ENCODE assay signal across 8 cellular contexts in genomic region chr12:122421263-122421814, GRCh38. TPM values are rescaled to one million over a fixed set of nuclear protein-coding genes. Genes with fewer than 3 reads are reported as not detected.
A peak's percentile ranks its signal among the peaks of the same experiment; 100 is the strongest.
DNase-seq lines count a peak whose midpoint lies in the region; ATAC-seq and TF ChIP-seq lines count a peak whose summit lies in the region.

No MANE protein-coding gene starts in this region.

- BruUV-seq in PC-9 (replicated peaks; lab: Mats Ljungman, UMichigan), result TSS peak; percentile 24

- H4K20me1 ChIP-seq in GM23248 (ENCODE audit: insufficient read depth), result no peaks in the 10 kb centered on the region
- no peaks in the 10 kb centered on the region for H4K20me1 ChIP-seq in PC-9 (ENCODE audit: insufficient read depth)

- peak overlapping the region; percentile 58 for H2AFZ ChIP-seq in GM23248
- no peak overlapping the region for H2AFZ ChIP-seq in PC-9

- H3K9me2 ChIP-seq in GM23248 (ENCODE audit: insufficient read depth) (no peaks in the 10 kb centered on the region), PC-9 (ENCODE audit: insufficient read depth) (no peaks in the 10 kb centered on the region)

- H3K4me2 ChIP-seq in GM23248 (ENCODE audit: unreplicated experiment), result peak overlapping the region; percentile 91
- peak overlapping the region; percentile 84 for H3K4me2 ChIP-seq in PC-9

- H3K9me3 ChIP-seq in GM23248 (ENCODE audit: low read depth), result no peaks in the 10 kb centered on the region
- no peaks in the 10 kb centered on the region for H3K9me3 ChIP-seq in PC-9 (ENCODE audit: insufficient read depth, low read depth)
- H3K9me3 ChIP-seq in breast epithelium, result no peaks in the 10 kb centered on the region

- intact Hi-C loops in PC-9 (cut with micrococcal nuclease; ENCODE audit: unreplicated experiment), result loop anchor here (1.0 kb wide), 2 partner anchors 21 to 43 kb away; no protein-coding TSS in a partner anchor
- intact Hi-C loops in breast epithelium (cut with DNase I; ENCODE audit: low total_unique reads), result no loop called here

- TF ChIP-seq CTCF in PC-9 (conservative IDR thresholded peaks at IDR 0.05), result no peak
- no peak for TF ChIP-seq CTCF in breast epithelium (IDR thresholded peaks at IDR 0.05)

- H3K27me3 ChIP-seq in GM23248 (replicated peaks; ENCODE audit: insufficient read depth), result no peaks in the 10 kb centered on the region
- no peaks in the 10 kb centered on the region for H3K27me3 ChIP-seq in PC-9 (ENCODE audit: insufficient read depth, low read depth)
- H3K27me3 ChIP-seq in breast epithelium, result no peaks in the 10 kb centered on the region

- CTCF ChIA-PET in PC-9 (lab: Charles Lee), result interaction anchor here (0.6 to 1.2 kb wide), 2 partner anchors 22 to 42 kb away, joined by 3 read pairs; no protein-coding TSS in a partner anchor

- H3K4me3 ChIP-seq in GM23248, result peak overlapping the region; percentile 83
- H3K4me3 ChIP-seq in PC-9, result peak overlapping the region; percentile 61
- H3K4me3 ChIP-seq in breast epithelium, result peak overlapping the region; percentile 92 to 98 (median 98)

- peak; percentile 12 for TF ChIP-seq POLR2A in breast epithelium (IDR thresholded peaks at IDR 0.05)

- in situ Hi-C loops in GM23248 (cut with MboI), result no loop called here

- no peaks in the 10 kb centered on the region for H3K36me3 ChIP-seq in GM23248 (ENCODE audit: low read depth)
- H3K36me3 ChIP-seq in PC-9 (ENCODE audit: low read depth), result no peaks in the 10 kb centered on the region
- no peaks in the 10 kb centered on the region for H3K36me3 ChIP-seq in breast epithelium

- POLR2A ChIA-PET in PC-9 (lab: Charles Lee; ENCODE audit: unreplicated experiment), result interaction anchor here (0.6 to 2.4 kb wide), 4 partner anchors 15 to 749 kb away, joined by 4 to 19 read pairs (median 7); no protein-coding TSS in a partner anchor

- DNase-seq in Ammon's horn (ENCODE audit: low spot score) (peak; percentile 52), GM23248 (peak; percentile 76), PC-9 (peak; percentile 56 to 80), breast epithelium (ENCODE audit: low spot score in 2 of 2) (peak in 1 of 2 donors; percentile 61), iris pigment epithelial cell (ENCODE audit: low read depth) (peak; percentile 68), ureter (ENCODE audit: low spot score) (no peak)
- peak; percentile 52 for DNase-seq in stimulated activated CD8-positive, alpha-beta memory T cell treated with anti-CD3 and anti-CD28 coated beads, Interleukin-4, amount 100 ng/mL, for 48 hours

- ATAC-seq in GM21576 (IDR thresholded peaks at IDR 0.05; ENCODE audit: unreplicated experiment), result no peak

- H3K4me1 ChIP-seq in GM23248 (ENCODE audit: insufficient read depth), result peaks cover 29% of the 10 kb centered on the region
- H3K4me1 ChIP-seq in PC-9 (replicated peaks; ENCODE audit: insufficient read depth), result peaks cover 30% of the 10 kb centered on the region
- H3K4me1 ChIP-seq in breast epithelium, result peaks cover 0 to 12% of the 10 kb centered on the region in 2 donors

- WGBS in GM23248 (ENCODE audit: low coverage in 1 of 2, low lambda C conversion rate in 2 of 2, missing lambda C conversion rate in 2 of 2), 2 experiments, result 0 to 1% methylated on average over 14 of the region's 14 CpGs

- H3K79me2 ChIP-seq in GM23248 (ENCODE audit: insufficient read depth) (peaks cover 53% of the 10 kb centered on the region), PC-9 (ENCODE audit: low read depth) (peaks cover 56% of the 10 kb centered on the region)

- peak overlapping the region; percentile 89 for H3K27ac ChIP-seq in GM23248
- peak overlapping the region; percentile 96 for H3K27ac ChIP-seq in PC-9
- peak overlapping the region; percentile 100 for H3K27ac ChIP-seq in breast epithelium

- peak overlapping the region; percentile 95 for H3K9ac ChIP-seq in GM23248

- peaks cover 20% of the 10 kb centered on the region for H3F3A ChIP-seq in GM23248 (ENCODE audit: insufficient read depth)
- peaks cover 32% of the 10 kb centered on the region for H3F3A ChIP-seq in PC-9 (ENCODE audit: insufficient read depth, low read depth)

RNA-seq across cellular contexts. Expression of gene CLIP1, which starts 1.1 kb away (rescaled TPM):
- total RNA-seq in GM23248 (2014; rRNA removed; shearing (Covaris generic)), result 52.5 and 61.7 TPM in 2 replicates
- 74.5 and 77.8 TPM in 2 replicates for polyA plus RNA-seq in GM23248 (2016; fragmentation: Nextera tagmentation; extraction: Ambion mirVana)
- total RNA-seq in PC-9 (2021) (80.8 and 86.9 TPM in 2 replicates), breast epithelium (100 to 1,000 TPM in 2 of 3 donors, 10 to 100 TPM in 1; 86.9 to 126 (median 108) TPM), ureter (110 TPM)
